Comparison of ENCODE assay signal across 24 cellular contexts in the genomic region with DNA sequence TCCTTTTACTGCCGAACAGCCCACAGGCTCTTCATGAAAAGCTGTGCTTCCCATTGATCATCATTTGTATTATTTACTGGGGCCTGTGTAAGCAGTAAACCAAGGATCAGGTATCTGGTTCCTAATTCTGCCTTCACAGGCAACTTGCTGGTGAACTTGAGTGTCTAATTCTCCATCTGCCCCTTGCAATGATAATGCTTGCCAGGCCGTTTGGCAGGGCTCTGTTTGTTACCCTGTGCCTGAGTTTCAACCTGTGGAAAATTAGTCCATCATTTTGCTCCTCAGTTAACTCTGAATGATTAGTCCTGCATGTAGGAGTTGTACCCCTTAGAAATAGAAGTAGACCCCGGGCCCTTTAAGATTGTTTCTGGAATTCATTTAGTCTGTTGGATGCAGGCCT.
"Had no signal": no experiment of that assay in that cellular context is flagged by ENCODE, and none has a peak within 500 bp of the region (broad histone marks: within the 10 kb centered on the region; RNA-seq: fewer than 3 reads in every experiment).

No MANE protein-coding gene starts in this region.

- H3K4me3 ChIP-seq: hepatocyte, left ventricle myocardium inferior, lung, pancreas, prostate gland, skin epidermis, tibial nerve, vagina had no signal

- H3K4me3 Mint-ChIP-seq: mesothelial cell of epicardium; naive B cell; natural killer cell; stimulated activated memory B cell treated with anti-CD40 and anti-IgM and Interleukin-4, amounts not matched to agents 10 μg/mL and 1 μg/mL and 100 μg/mL, for 72 hours; stimulated activated naive CD8-positive, alpha-beta T cell treated with anti-CD3 and anti-CD28 coated beads, Interleukin-15, amount 100 ng/mL, for 72 hours; type B pancreatic cell had no signal

- H3K9me3 ChIP-seq: pancreas, prostate gland had no signal

- H3K27ac Mint-ChIP-seq: mesothelial cell of epicardium; natural killer cell; stimulated activated memory B cell treated with anti-CD40 and anti-IgM and Interleukin-4, amounts not matched to agents 10 μg/mL and 1 μg/mL and 100 μg/mL, for 72 hours; stimulated activated naive CD8-positive, alpha-beta T cell treated with anti-CD3 and anti-CD28 coated beads, Interleukin-15, amount 100 ng/mL, for 72 hours; type B pancreatic cell had no signal

- H3K9me3 Mint-ChIP-seq: stimulated activated memory B cell treated with anti-CD40 and anti-IgM and Interleukin-4, amounts not matched to agents 10 μg/mL and 1 μg/mL and 100 μg/mL, for 72 hours had no signal

- H3K36me3 Mint-ChIP-seq: naive B cell; natural killer cell; stimulated activated memory B cell treated with anti-CD40 and anti-IgM and Interleukin-4, amounts not matched to agents 10 μg/mL and 1 μg/mL and 100 μg/mL, for 72 hours; type B pancreatic cell had no signal

- H3K4me1 ChIP-seq: left ventricle myocardium inferior, pancreas, prostate gland, tibial nerve, vagina had no signal

- DNase-seq: islet precursor cell; left ventricle myocardium inferior; mesendoderm; naive B cell; natural killer cell; pancreas; posterior cingulate gyrus; retina; right cardiac atrium; stimulated activated CD4-positive, alpha-beta T cell treated with anti-CD3 and anti-CD28 coated beads, Interleukin-1b, Interleukin-23, amount 100 ng/mL, for 48 hours; stimulated activated CD4-positive, alpha-beta T cell treated with anti-CD3 and anti-CD28 coated beads, Interleukin-2, amount 100 ng/mL, for 48 hours; stimulated activated CD4-positive, alpha-beta T cell treated with anti-CD3 and anti-CD28 coated beads, Interleukin-4, amount 100 ng/mL, for 4 hours; stimulated activated CD8-positive, alpha-beta memory T cell treated with anti-CD3 and anti-CD28 coated beads, Interleukin-4, amount 100 ng/mL, for 48 hours; stimulated activated naive CD4-positive, alpha-beta T cell treated with Interleukin-2 at 50 U/mL for 16 hours; stimulated activated naive CD8-positive, alpha-beta T cell treated with anti-CD3 and anti-CD28 coated beads, Interleukin-15, amount 100 ng/mL, for 72 hours had no signal

- H3K27ac ChIP-seq: hepatocyte, left ventricle myocardium inferior, pancreas, prostate gland, skin epidermis, tibial nerve, vagina had no signal

- H3K27me3 Mint-ChIP-seq: naive B cell; stimulated activated naive CD8-positive, alpha-beta T cell treated with anti-CD3 and anti-CD28 coated beads, Interleukin-15, amount 100 ng/mL, for 72 hours had no signal

- H3K4me1 Mint-ChIP-seq: mesothelial cell of epicardium; naive B cell; natural killer cell; stimulated activated memory B cell treated with anti-CD40 and anti-IgM and Interleukin-4, amounts not matched to agents 10 μg/mL and 1 μg/mL and 100 μg/mL, for 72 hours; stimulated activated naive CD8-positive, alpha-beta T cell treated with anti-CD3 and anti-CD28 coated beads, Interleukin-15, amount 100 ng/mL, for 72 hours had no signal

- H3K36me3 ChIP-seq: left ventricle myocardium inferior, pancreas, prostate gland, tibial nerve, vagina had no signal

- H3K27me3 ChIP-seq: hepatocyte, pancreas, tibial nerve, vagina had no signal
